8 cellular contexts compared by ENCODE assay signal in the genomic region with DNA sequence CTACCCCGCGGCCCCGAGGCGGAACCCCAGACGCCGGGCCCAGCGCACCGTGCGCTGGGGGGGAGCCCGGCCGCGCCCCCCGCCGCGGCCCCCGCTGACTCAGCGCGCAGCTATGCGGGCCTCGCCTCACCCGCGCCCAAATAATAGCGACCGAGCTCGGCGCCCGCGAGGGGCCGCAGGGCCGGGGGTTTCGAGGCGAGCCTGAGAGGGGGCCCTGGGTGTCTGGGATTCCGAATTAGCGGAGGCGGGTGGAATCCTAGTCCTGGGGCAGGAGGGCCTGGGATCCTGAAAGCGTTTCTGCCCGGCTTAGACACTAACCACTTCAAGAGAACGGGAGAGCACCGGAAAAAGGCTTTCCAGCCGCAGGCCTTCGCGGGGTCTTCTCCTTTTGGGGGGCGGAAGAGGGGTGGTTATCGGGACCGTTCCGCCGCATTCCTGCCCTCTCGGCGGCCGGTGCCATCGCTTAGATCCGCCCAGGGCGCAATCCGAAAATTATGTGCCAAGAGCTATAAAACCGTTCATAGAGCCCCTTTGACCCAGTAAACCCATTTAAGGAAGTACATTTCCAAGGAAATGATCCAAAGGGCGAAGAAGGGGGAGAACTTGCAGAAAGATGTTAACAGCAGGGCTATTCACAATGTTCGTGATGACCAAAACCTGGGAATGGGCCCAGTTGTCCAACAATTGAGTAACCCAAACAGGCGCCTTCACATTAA. TPM values are rescaled to one million over a fixed set of nuclear protein-coding genes. Genes with fewer than 3 reads are reported as not detected.
A peak's percentile ranks its signal among the peaks of the same experiment; 100 is the strongest.
DNase-seq lines count a peak whose midpoint lies in the region; ATAC-seq and TF ChIP-seq lines count a peak whose summit lies in the region.

No MANE protein-coding gene starts in this region.

- H3K27me3 Mint-ChIP-seq in dendritic cell treated with granulocyte-macrophage colony-stimulating factor and Interleukin-4, amounts not matched to agents 40 ng/mL and 50 ng/mL, for 4 days = no peaks in the 10 kb centered on the region
- H3K27me3 Mint-ChIP-seq in stimulated activated naive CD8-positive, alpha-beta T cell treated with anti-CD3 and anti-CD28 coated beads, Interleukin-15, amount 100 ng/mL, for 72 hours = peaks cover 8% of the 10 kb centered on the region

- peak overlapping the region; percentile 92 for H3K27ac Mint-ChIP-seq in dendritic cell treated with granulocyte-macrophage colony-stimulating factor and Interleukin-4, amounts not matched to agents 40 ng/mL and 50 ng/mL, for 4 days
- H3K27ac Mint-ChIP-seq in stimulated activated naive CD8-positive, alpha-beta T cell treated with anti-CD3 and anti-CD28 coated beads, Interleukin-15, amount 100 ng/mL, for 72 hours = peak overlapping the region; percentile 52 to 59

- H3K9me3 ChIP-seq in AG04450 (ENCODE audit: control insufficient read depth, insufficient read depth, low read length) (peaks cover 3% of the 10 kb centered on the region; the same call in 1 of the 2 replicates), right lobe of liver (no peaks in the 10 kb centered on the region)

- ATAC-seq in HG03432 (IDR thresholded peaks at IDR 0.05; ENCODE audit: unreplicated experiment) (peak; percentile 42), right lobe of liver (peak; percentile 34 to 47 (median 40)), HG03196 (IDR thresholded peaks at IDR 0.05; ENCODE audit: unreplicated experiment) (no peak)
- ATAC-seq in stimulated activated naive CD8-positive, alpha-beta T cell treated with anti-CD3 and anti-CD28 coated beads, Interleukin-15, amount 100 ng/mL, for 72 hours = peak; percentile 69

- H3K4me3 ChIP-seq in AG04450 (ENCODE audit: low read depth, low read length) (peak overlapping the region; percentile 90), GM12875 (ENCODE audit: low read depth, low read length) (peak overlapping the region; percentile 68), right lobe of liver (peak overlapping the region; percentile 56 to 92 (median 87))

- peaks cover 0 to 39% (median 10%) of the 10 kb centered on the region in 4 donors for H3K4me1 ChIP-seq in right lobe of liver

- peaks cover 22% of the 10 kb centered on the region for H3K4me1 Mint-ChIP-seq in dendritic cell treated with granulocyte-macrophage colony-stimulating factor and Interleukin-4, amounts not matched to agents 40 ng/mL and 50 ng/mL, for 4 days (ENCODE audit: low read depth)
- H3K4me1 Mint-ChIP-seq in stimulated activated naive CD8-positive, alpha-beta T cell treated with anti-CD3 and anti-CD28 coated beads, Interleukin-15, amount 100 ng/mL, for 72 hours = peaks cover 15% of the 10 kb centered on the region

- WGBS in right lobe of liver (ENCODE audit: insufficient coverage, low coverage, low lambda C conversion rate, missing lambda C conversion rate) = 3% methylated on average over 13 of the region's 58 CpGs

- intact Hi-C loops in dendritic cell treated with granulocyte-macrophage colony-stimulating factor and Interleukin-4, amounts not matched to agents 40 ng/mL and 50 ng/mL, for 4 days (cut with micrococcal nuclease) = loop anchor here (10.0 kb wide), 4 partner anchors 110 to 530 kb away; partner anchors contain the start of genes LPIN1 and PDIA6
- intact Hi-C loops in right lobe of liver (cut with DNase I) = no loop called here

- peaks cover 7% of the 10 kb centered on the region for H3K36me3 Mint-ChIP-seq in dendritic cell treated with granulocyte-macrophage colony-stimulating factor and Interleukin-4, amounts not matched to agents 40 ng/mL and 50 ng/mL, for 4 days (ENCODE audit: low read depth)

- H3K9me3 Mint-ChIP-seq in dendritic cell treated with granulocyte-macrophage colony-stimulating factor and Interleukin-4, amounts not matched to agents 40 ng/mL and 50 ng/mL, for 4 days = no peaks in the 10 kb centered on the region
- no peaks in the 10 kb centered on the region for H3K9me3 Mint-ChIP-seq in stimulated activated naive CD8-positive, alpha-beta T cell treated with anti-CD3 and anti-CD28 coated beads, Interleukin-15, amount 100 ng/mL, for 72 hours

- POLR2A ChIA-PET in AG04450 (lab: Yijun Ruan, JAX) = interaction anchor here (0.6 to 3.2 kb wide), 14 partner anchors 8 to 213 kb away, joined by 3 to 46 read pairs (median 4); partner anchors contain the start of genes E2F6 and SLC66A3

- H3K27me3 ChIP-seq in AG04450 (ENCODE audit: control insufficient read depth, insufficient read depth, low read length) = no peaks in the 10 kb centered on the region
- no peaks in the 10 kb centered on the region for H3K27me3 ChIP-seq in right lobe of liver

- no peak for TF ChIP-seq POLR2A in right lobe of liver (IDR thresholded peaks at IDR 0.05)

- peak overlapping the region; percentile 97 for H3K27ac ChIP-seq in AG04450 (ENCODE audit: low read depth, low read length)
- H3K27ac ChIP-seq in right lobe of liver = peak overlapping the region; percentile 94 to 99 (median 97)

- TF ChIP-seq CTCF in AG04450 (IDR thresholded peaks at IDR 0.05; ENCODE audit: low read depth, low read length) (no peak), GM12875 (IDR thresholded peaks at IDR 0.05; ENCODE audit: borderline replicate concordance, insufficient read depth, low read depth, low read length) (no peak), right lobe of liver (IDR thresholded peaks at IDR 0.05) (no peak)

- peak; percentile 33 for DNase-seq in AG04450 (ENCODE audit: low read depth, low spot score)
- peak; percentile 99 for DNase-seq in SW480 (ENCODE audit: low spot score)
- DNase-seq in right lobe of liver = peak; percentile 37 to 81 (median 63)
- DNase-seq in stimulated activated naive CD8-positive, alpha-beta T cell treated with anti-CD3 and anti-CD28 coated beads, Interleukin-15, amount 100 ng/mL, for 72 hours = peak in 1 of 2 donors; percentile 37

- H3K4me3 Mint-ChIP-seq in dendritic cell treated with granulocyte-macrophage colony-stimulating factor and Interleukin-4, amounts not matched to agents 40 ng/mL and 50 ng/mL, for 4 days = peak overlapping the region; percentile 85
- H3K4me3 Mint-ChIP-seq in stimulated activated naive CD8-positive, alpha-beta T cell treated with anti-CD3 and anti-CD28 coated beads, Interleukin-15, amount 100 ng/mL, for 72 hours = peak overlapping the region; percentile 81

- CTCF ChIA-PET in AG04450 (lab: Charles Lee) = no interaction called here

- H3K36me3 ChIP-seq in right lobe of liver = no peaks in the 10 kb centered on the region

RNA-seq across cellular contexts. Expression of gene ROCK2, which starts 0.7 kb away (rescaled TPM):
- polyA plus RNA-seq in AG04450 (2011; rRNA removed) = 21.9 and 28.2 TPM in 2 replicates
- 26.6 and 62.8 TPM in 2 replicates for polyA minus RNA-seq in AG04450 (2011; rRNA and poly(A)+ RNA removed)
- total RNA-seq in right lobe of liver = 10 to 100 TPM; 11.6 to 23.9 (median 19.8) TPM
